Comparison of ENCODE assay signal across 12 cellular contexts in the genomic region with DNA sequence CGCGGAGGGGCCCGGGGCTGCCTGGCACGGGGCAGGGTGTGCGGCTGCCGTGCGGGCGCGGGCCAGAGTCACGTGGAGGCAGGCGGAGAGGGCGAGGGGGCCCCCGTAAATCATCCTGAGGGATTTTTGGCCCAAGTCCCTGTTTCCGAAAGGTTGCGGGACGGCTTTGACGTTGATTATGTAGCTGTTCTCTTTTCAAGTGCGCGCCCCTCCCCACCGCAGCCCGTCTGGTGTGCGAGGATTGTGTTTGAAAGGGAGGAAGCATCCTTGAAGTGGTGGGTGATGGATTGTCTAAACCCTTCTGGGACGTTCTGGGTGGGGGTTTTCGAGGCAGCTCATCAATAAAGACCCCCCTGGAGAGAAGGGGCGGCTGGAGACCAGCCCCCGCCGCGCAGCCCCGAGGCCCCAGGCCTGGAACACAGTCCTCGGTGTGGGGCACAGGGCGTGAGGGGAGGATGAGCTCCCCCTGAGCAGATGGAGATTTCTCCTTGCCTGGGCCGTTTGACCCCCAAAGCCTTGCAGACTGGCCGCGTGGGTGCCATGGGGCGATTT. TPM values are rescaled to one million over a fixed set of nuclear protein-coding genes. Genes with fewer than 3 reads are reported as not detected.
DNase-seq lines count a peak whose midpoint lies in the region; ATAC-seq and TF ChIP-seq lines count a peak whose summit lies in the region.
"Had no signal": no experiment of that assay in that cellular context is flagged by ENCODE, and none has a peak within 500 bp of the region (broad histone marks: within the 10 kb centered on the region; RNA-seq: fewer than 3 reads in every experiment).

No MANE protein-coding gene starts in this region.

- H3K4me1 Mint-ChIP-seq in progenitor cell of endocrine pancreas (ENCODE audit: low read depth) (no peaks in the 10 kb centered on the region), natural killer cell (peaks cover 11 to 18% of the 10 kb centered on the region in 2 donors)

- CTCF ChIA-PET in HCT116 (lab: Charles Lee), result interaction anchor here (1.0 kb wide), 1 partner anchor 15 kb away, joined by 3 read pairs; no protein-coding TSS in a partner anchor

- H3K9me3 ChIP-seq in HCT116 (ENCODE audit: control insufficient read depth in 1 of 2, insufficient read depth in 1 of 2, low read depth in 1 of 2, low read length in 2 of 2) (no peaks in the 10 kb centered on the region), WERI-Rb-1 (ENCODE audit: severe bottlenecking) (no peaks in the 10 kb centered on the region), iPS-18c (ENCODE audit: control insufficient read depth, insufficient read depth, low read length) (peaks cover 11% of the 10 kb centered on the region), spleen (no peaks in the 10 kb centered on the region)
- H3K9me3 ChIP-seq: heart right ventricle had no signal

- H3K4me1 ChIP-seq in HCT116 (ENCODE audit: control insufficient read depth in 1 of 2, insufficient read depth in 2 of 2, low read length in 2 of 2), result peaks cover 0 to 8% of the 10 kb centered on the region in 2 experiments; a peak in 1 of 4 replicates
- peaks cover 30 to 85% (median 67%) of the 10 kb centered on the region in 6 donors for H3K4me1 ChIP-seq in spleen

- no peak overlapping the region for H2AFZ ChIP-seq in HCT116 (ENCODE audit: low read depth, low read length, poor library complexity, severe bottlenecking)

- TF ChIP-seq RAD21 in HCT116 (IDR thresholded peaks at IDR 0.05; ENCODE audit: low read depth), result no peak

- no peak overlapping the region for H3K9ac ChIP-seq in HCT116 (ENCODE audit: low read length)

- H4K20me1 ChIP-seq in HCT116 (ENCODE audit: insufficient read depth), result no peaks in the 10 kb centered on the region

- H3K9me2 ChIP-seq in HCT116 (ENCODE audit: insufficient read depth), result no peaks in the 10 kb centered on the region

- no peaks in the 10 kb centered on the region for H3K79me2 ChIP-seq in HCT116 (ENCODE audit: insufficient read depth, low read length)

- BruUV-seq in HCT116 (replicated peaks; lab: Mats Ljungman, UMichigan), result no TSS peak

- POLR2A ChIA-PET in HCT116 (lab: Charles Lee), result no interaction called here

- TF ChIP-seq CTCF in HCT116 (IDR thresholded peaks at IDR 0.05 in 2 of 3, conservative IDR thresholded peaks at IDR 0.05 in 1 of 3; ENCODE audit: borderline replicate concordance in 1 of 3, insufficient read depth in 1 of 3, low read depth in 2 of 3, low read length in 2 of 3), result no peak
- no peak for TF ChIP-seq CTCF in WERI-Rb-1 (IDR thresholded peaks at IDR 0.05; ENCODE audit: low read depth, low read length)
- no peak for TF ChIP-seq CTCF in spleen (IDR thresholded peaks at IDR 0.05 in 8 of 11, conservative IDR thresholded peaks at IDR 0.05 in 3 of 11)
- TF ChIP-seq CTCF in progenitor cell of endocrine pancreas (IDR thresholded peaks at IDR 0.05; ENCODE audit: unreplicated experiment), result no peak
- no peak for TF ChIP-seq CTCF in natural killer cell (IDR thresholded peaks at IDR 0.05)

- no peak overlapping the region for H3K27ac Mint-ChIP-seq in progenitor cell of endocrine pancreas
- H3K27ac Mint-ChIP-seq in natural killer cell, result no peak overlapping the region

- ATAC-seq in HCT116, result no peak; the same call in 1 of the 2 replicates
- no peak for ATAC-seq in GM18870 (IDR thresholded peaks at IDR 0.05; ENCODE audit: unreplicated experiment)
- ATAC-seq in natural killer cell, result no peak

- H3K27me3 Mint-ChIP-seq in progenitor cell of endocrine pancreas, result peaks cover 85% of the 10 kb centered on the region
- peaks cover 57 to 63% of the 10 kb centered on the region in 2 donors for H3K27me3 Mint-ChIP-seq in natural killer cell (ENCODE audit: low read depth in 2 of 2)

- H3K27me3 ChIP-seq in HCT116 (ENCODE audit: insufficient read depth, low read length) (no peaks in the 10 kb centered on the region), WERI-Rb-1 (ENCODE audit: insufficient read depth, low read depth, severe bottlenecking) (peaks cover 99% of the 10 kb centered on the region), spleen (replicated peaks in 1 of 7) (peaks cover 22 to 100% (median 100%) of the 10 kb centered on the region in 7 donors)

- H3K36me3 Mint-ChIP-seq in progenitor cell of endocrine pancreas (ENCODE audit: insufficient read depth) (no peaks in the 10 kb centered on the region), natural killer cell (no peaks in the 10 kb centered on the region)

- TF ChIP-seq POLR2A in HCT116 (IDR thresholded peaks at IDR 0.05; ENCODE audit: borderline replicate concordance, extremely low read depth, insufficient read depth, insufficient read length) (no peak), spleen (IDR thresholded peaks at IDR 0.05) (no peak)

- H3K4me2 ChIP-seq in HCT116 (ENCODE audit: low read length), result peak overlapping the region; percentile 69

- no peak overlapping the region for H3K27ac ChIP-seq in HCT116 (ENCODE audit: low read depth, low read length)
- no peak overlapping the region for H3K27ac ChIP-seq in WERI-Rb-1
- no peak overlapping the region for H3K27ac ChIP-seq in spleen
- H3K27ac ChIP-seq: cardiac muscle cell, heart right ventricle had no signal

- H3K4me3 ChIP-seq in HCT116 (replicated peaks in 1 of 2; ENCODE audit: low read depth in 1 of 2, low read length in 2 of 2), result peak overlapping the region in 1 of 2 experiments; percentile 26; a peak in 1 of 4 replicates
- H3K4me3 ChIP-seq in WERI-Rb-1 (ENCODE audit: low read depth, low read length), result peak overlapping the region; percentile 25
- H3K4me3 ChIP-seq in iPS-18c (ENCODE audit: insufficient read depth, low read depth, low read length), result peak overlapping the region; percentile 31
- H3K4me3 ChIP-seq in spleen, result peak overlapping the region in 6 of 8 donors; percentile 20 to 65 (median 28)
- H3K4me3 ChIP-seq: cardiac muscle cell had no signal

- DNase-seq in HCT116 (ENCODE audit: low read depth, low spot score) (no peak), WERI-Rb-1 (no peak), spleen (no peak), NCI-H2081 (lab: John Stamatoyannopoulos, UW) (no peak), progenitor cell of endocrine pancreas (ENCODE audit: low spot score, unreplicated experiment) (no peak), natural killer cell (no peak)
- DNase-seq: NCI-H2227 treated with DMSO at 0.1 percent for 48 hours, occipital lobe had no signal

- H3K36me3 ChIP-seq in HCT116 (ENCODE audit: control insufficient read depth in 1 of 2, insufficient read depth in 2 of 2, low read length in 2 of 2), result no peaks in the 10 kb centered on the region
- no peaks in the 10 kb centered on the region for H3K36me3 ChIP-seq in WERI-Rb-1
- H3K36me3 ChIP-seq in spleen, result no peaks in the 10 kb centered on the region
- H3K36me3 ChIP-seq: cardiac muscle cell, heart right ventricle had no signal

- 3 to 8% (median 3%) methylated on average over 13 to 35 of the region's 35 CpGs for WGBS in spleen, 5 donors

- H3K9me3 Mint-ChIP-seq in progenitor cell of endocrine pancreas (ENCODE audit: low read depth) (no peaks in the 10 kb centered on the region), natural killer cell (no peaks in the 10 kb centered on the region)

- H3K4me3 Mint-ChIP-seq in progenitor cell of endocrine pancreas (ENCODE audit: low read depth) (no peak overlapping the region), natural killer cell (no peak overlapping the region)

- RAD21 ChIA-PET in HCT116 (lab: Charles Lee; ENCODE audit: low non-redundant PET in 1 of 2, low total read pairs in 2 of 2, uncharacterized antibody in 2 of 2, unreplicated experiment in 2 of 2), result interaction anchor here in 1 of 2 experiments (1.2 kb wide), 1 partner anchor 470 kb away, joined by 3 read pairs; no protein-coding TSS in a partner anchor

- intact Hi-C loops in HCT116 (cut with micrococcal nuclease), result loop anchor here (5.0 kb wide), 2 partner anchors 470 to 660 kb away; no protein-coding TSS in a partner anchor
- intact Hi-C loops in spleen (cut with DNase I; ENCODE audit: low total_unique reads), result loop anchor here (5.0 kb wide), 1 partner anchor 585 kb away; no protein-coding TSS in a partner anchor
- intact Hi-C loops in natural killer cell (cut with micrococcal nuclease), result no loop called here

TF ChIP-seq in HCT116, 20 proteins besides CTCF, POLR2A, EP300 and RAD21 (continues in another document):
- TF ChIP-seq JUND (IDR thresholded peaks at IDR 0.05), result no peak
- TF ChIP-seq TCF7L2 (IDR thresholded peaks at IDR 0.05; ENCODE audit: borderline replicate concordance, extremely low read depth, insufficient read depth, insufficient read length), result no peak
- no peak for TF ChIP-seq MAX (IDR thresholded peaks at IDR 0.05)
- no peak for TF ChIP-seq CBX3 (IDR thresholded peaks at IDR 0.05; ENCODE audit: low read depth)
- TF ChIP-seq, protein P1, sequence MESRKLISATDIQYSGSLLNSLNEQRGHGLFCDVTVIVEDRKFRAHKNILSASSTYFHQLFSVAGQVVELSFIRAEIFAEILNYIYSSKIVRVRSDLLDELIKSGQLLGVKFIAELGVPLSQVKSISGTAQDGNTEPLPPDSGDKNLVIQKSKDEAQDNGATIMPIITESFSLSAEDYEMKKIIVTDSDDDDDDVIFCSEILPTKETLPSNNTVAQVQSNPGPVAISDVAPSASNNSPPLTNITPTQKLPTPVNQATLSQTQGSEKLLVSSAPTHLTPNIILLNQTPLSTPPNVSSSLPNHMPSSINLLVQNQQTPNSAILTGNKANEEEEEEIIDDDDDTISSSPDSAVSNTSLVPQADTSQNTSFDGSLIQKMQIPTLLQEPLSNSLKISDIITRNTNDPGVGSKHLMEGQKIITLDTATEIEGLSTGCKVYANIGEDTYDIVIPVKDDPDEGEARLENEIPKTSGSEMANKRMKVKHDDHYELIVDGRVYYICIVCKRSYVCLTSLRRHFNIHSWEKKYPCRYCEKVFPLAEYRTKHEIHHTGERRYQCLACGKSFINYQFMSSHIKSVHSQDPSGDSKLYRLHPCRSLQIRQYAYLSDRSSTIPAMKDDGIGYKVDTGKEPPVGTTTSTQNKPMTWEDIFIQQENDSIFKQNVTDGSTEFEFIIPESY (IDR thresholded peaks at IDR 0.05; ENCODE audit: extremely low read depth, insufficient replicate concordance, low read length), result no peak
- TF ChIP-seq EGR1 (IDR thresholded peaks at IDR 0.05; ENCODE audit: low read depth), result no peak
- no peak for TF ChIP-seq FOSL1 (IDR thresholded peaks at IDR 0.05; ENCODE audit: low read depth)
- no peak for TF ChIP-seq ZNF274 (IDR thresholded peaks at IDR 0.05; ENCODE audit: low read depth, low read length)

RNA-seq across cellular contexts. Expression of gene FOXF2, which starts 7.0 kb away (rescaled TPM):
- total RNA-seq in HCT116 (2021; ENCODE audit: unreplicated experiment) (not detected), spleen (not detected), progenitor cell of endocrine pancreas (not detected in 2 replicates), natural killer cell (not detected)
- not detected in 2 replicates for polyA plus RNA-seq in HCT116 (2012)
- not detected for polyA plus RNA-seq in spleen
